16 cellular contexts compared by ENCODE assay signal in the genomic region with DNA sequence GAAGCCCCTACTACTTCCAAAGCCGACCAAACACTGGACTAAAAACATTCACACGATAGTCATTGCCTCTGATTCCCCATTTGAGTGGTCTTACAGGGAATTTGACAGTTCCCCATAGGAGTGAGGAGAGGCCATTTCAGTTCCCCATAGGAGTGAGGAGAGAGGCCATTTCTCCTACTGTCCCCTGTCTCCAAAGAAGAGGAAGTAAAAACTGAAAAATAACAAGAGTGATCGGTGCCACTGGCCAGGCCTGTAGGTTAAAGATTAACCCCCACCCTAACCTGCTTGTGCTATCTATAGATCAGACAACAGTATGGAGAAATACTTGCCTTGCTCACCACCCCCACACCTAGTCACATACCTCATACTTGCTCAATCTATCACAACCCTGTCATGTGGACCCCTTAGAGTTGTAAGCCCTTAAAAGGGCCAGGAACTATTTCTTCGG.
DNase-seq lines count a peak whose midpoint lies in the region; ATAC-seq, FAIRE-seq and TF ChIP-seq lines count a peak whose summit lies in the region.
"Had no signal": no experiment of that assay in that cellular context is flagged by ENCODE, and none has a peak within 500 bp of the region (broad histone marks: within the 10 kb centered on the region; RNA-seq: fewer than 3 reads in every experiment).

No MANE protein-coding gene starts in this region.

- TF ChIP-seq CTCF in 22Rv1 (IDR thresholded peaks at IDR 0.05) (no peak), left lung (IDR thresholded peaks at IDR 0.05) (no peak)
- no peak for TF ChIP-seq CTCF in CD4-positive, alpha-beta T cell (IDR thresholded peaks at IDR 0.05)

- intact Hi-C loops in left lung (cut with DNase I): no loop called here
- intact Hi-C loops in CD4-positive, alpha-beta T cell (cut with DNase I, micrococcal nuclease): no loop called here

- CTCF ChIA-PET in CD4-positive, alpha-beta T cell (lab: Charles Lee): no interaction called here

- H3K4me1 Mint-ChIP-seq in T-helper 2 cell treated with Interferon-gamma antibody and Interleukin-4, amounts not matched to agents 5 μg/mL and 100 μg/mL, for 36 hours (ENCODE audit: low read depth): no peaks in the 10 kb centered on the region
- no peaks in the 10 kb centered on the region for H3K4me1 Mint-ChIP-seq in activated T-cell treated with anti-CD3 and anti-CD28 coated beads, Interleukin-2, amount 50 U/mL, for 24 hours (ENCODE audit: low read depth)
- H3K4me1 Mint-ChIP-seq in CD4-positive, alpha-beta T cell (ENCODE audit: low read depth): no peaks in the 10 kb centered on the region
- H3K4me1 Mint-ChIP-seq: activated T-helper 17 cell treated with anti-CD3 and anti-CD28 coated beads, Interleukin-2, amount 50 U/mL, for 72 hours had no signal

- no peak overlapping the region for H3K4me3 Mint-ChIP-seq in T-helper 2 cell treated with Interferon-gamma antibody and Interleukin-4, amounts not matched to agents 5 μg/mL and 100 μg/mL, for 36 hours
- H3K4me3 Mint-ChIP-seq in activated T-cell treated with anti-CD3 and anti-CD28 coated beads, Interleukin-2, amount 50 U/mL, for 24 hours: no peak overlapping the region
- no peak overlapping the region for H3K4me3 Mint-ChIP-seq in CD4-positive, alpha-beta T cell
- H3K4me3 Mint-ChIP-seq: activated T-helper 17 cell treated with anti-CD3 and anti-CD28 coated beads, Interleukin-2, amount 50 U/mL, for 72 hours had no signal

- no peaks in the 10 kb centered on the region for H3K27me3 Mint-ChIP-seq in T-helper 2 cell treated with Interferon-gamma antibody and Interleukin-4, amounts not matched to agents 5 μg/mL and 100 μg/mL, for 36 hours (ENCODE audit: low read depth)
- peaks cover 8% of the 10 kb centered on the region for H3K27me3 Mint-ChIP-seq in activated T-cell treated with anti-CD3 and anti-CD28 coated beads, Interleukin-2, amount 50 U/mL, for 24 hours
- no peaks in the 10 kb centered on the region for H3K27me3 Mint-ChIP-seq in CD4-positive, alpha-beta T cell
- H3K27me3 Mint-ChIP-seq: activated T-helper 17 cell treated with anti-CD3 and anti-CD28 coated beads, Interleukin-2, amount 50 U/mL, for 72 hours had no signal

- H3K9me3 Mint-ChIP-seq in T-helper 2 cell treated with Interferon-gamma antibody and Interleukin-4, amounts not matched to agents 5 μg/mL and 100 μg/mL, for 36 hours: no peaks in the 10 kb centered on the region
- H3K9me3 Mint-ChIP-seq in activated T-cell treated with anti-CD3 and anti-CD28 coated beads, Interleukin-2, amount 50 U/mL, for 24 hours: no peaks in the 10 kb centered on the region
- no peaks in the 10 kb centered on the region for H3K9me3 Mint-ChIP-seq in CD4-positive, alpha-beta T cell

- H3K27me3 ChIP-seq in left lung: no peaks in the 10 kb centered on the region
- H3K27me3 ChIP-seq in CD4-positive, alpha-beta T cell (ENCODE audit: control insufficient read depth, insufficient read depth, low read length): no peaks in the 10 kb centered on the region

- POLR2A ChIA-PET in CD4-positive, alpha-beta T cell (lab: Charles Lee): no interaction called here

- no peaks in the 10 kb centered on the region for H3K36me3 Mint-ChIP-seq in T-helper 2 cell treated with Interferon-gamma antibody and Interleukin-4, amounts not matched to agents 5 μg/mL and 100 μg/mL, for 36 hours (ENCODE audit: low read depth)
- H3K36me3 Mint-ChIP-seq in activated T-cell treated with anti-CD3 and anti-CD28 coated beads, Interleukin-2, amount 50 U/mL, for 24 hours (ENCODE audit: low read depth): no peaks in the 10 kb centered on the region
- H3K36me3 Mint-ChIP-seq in CD4-positive, alpha-beta T cell (ENCODE audit: low read depth): no peaks in the 10 kb centered on the region

- H3K9me3 ChIP-seq in left lung: no peaks in the 10 kb centered on the region
- no peaks in the 10 kb centered on the region for H3K9me3 ChIP-seq in CD4-positive, alpha-beta T cell (ENCODE audit: control insufficient read depth, low read length)
- H3K9me3 ChIP-seq: A549, lower lobe of right lung had no signal

- DNase-seq in left lung (no peak), HTR-8/SVneo (ENCODE audit: insufficient read length, low spot score) (no peak)
- no peak for DNase-seq in T-helper 2 cell treated with Interferon-gamma antibody and Interleukin-4, amounts not matched to agents 5 μg/mL and 100 μg/mL, for 36 hours (ENCODE audit: low spot score)
- no peak for DNase-seq in activated T-cell treated with anti-CD3 and anti-CD28 coated beads, Interleukin-2, amount 50 U/mL, for 24 hours
- DNase-seq in CD4-positive, alpha-beta T cell: no peak
- DNase-seq: activated CD4-positive, alpha-beta T cell treated with anti-CD3 and anti-CD28 coated beads, Interleukin-2, amount 50 U/mL, for 48 hours; lower lobe of right lung; NCI-H1105 treated with DMSO at 0.1 percent for 48 hours; NCI-H446 treated with DMSO at 0.1 percent for 48 hours had no signal

- no peak overlapping the region for H3K4me3 ChIP-seq in left lung
- H3K4me3 ChIP-seq: A549, lower lobe of right lung had no signal

- ATAC-seq in GM19438 (IDR thresholded peaks at IDR 0.05; ENCODE audit: low read depth, unreplicated experiment) (peak; percentile 66), HG03432 (IDR thresholded peaks at IDR 0.05; ENCODE audit: unreplicated experiment) (peak; percentile 50), left lung (peak; percentile 40)
- no peak for ATAC-seq in CD4-positive, alpha-beta T cell (ENCODE audit: poor library complexity)
- ATAC-seq: A549; activated T-helper 17 cell treated with anti-CD3 and anti-CD28 coated beads, Interleukin-2, amount 50 U/mL, for 72 hours had no signal

- H3K27ac Mint-ChIP-seq in T-helper 2 cell treated with Interferon-gamma antibody and Interleukin-4, amounts not matched to agents 5 μg/mL and 100 μg/mL, for 36 hours: no peak overlapping the region
- no peak overlapping the region for H3K27ac Mint-ChIP-seq in activated T-cell treated with anti-CD3 and anti-CD28 coated beads, Interleukin-2, amount 50 U/mL, for 24 hours
- H3K27ac Mint-ChIP-seq in CD4-positive, alpha-beta T cell: no peak overlapping the region
- H3K27ac Mint-ChIP-seq: activated T-helper 17 cell treated with anti-CD3 and anti-CD28 coated beads, Interleukin-2, amount 50 U/mL, for 72 hours had no signal

- no peak for FAIRE-seq in HTR-8/SVneo (lab: Jason Lieb, UNC)
- FAIRE-seq: A549, astrocyte, RCC 7860 had no signal

- no peaks in the 10 kb centered on the region for H3K4me1 ChIP-seq in left lung
- H3K4me1 ChIP-seq: A549, lower lobe of right lung had no signal

- no peaks in the 10 kb centered on the region for H3K36me3 ChIP-seq in left lung
- H3K36me3 ChIP-seq: lower lobe of right lung had no signal

- H3K27ac ChIP-seq in 22Rv1 (peak overlapping the region; percentile 56), left lung (no peak overlapping the region)
- H3K27ac ChIP-seq in CD4-positive, alpha-beta T cell (ENCODE audit: low read depth, low read length): no peak overlapping the region
- H3K27ac ChIP-seq: A549, lower lobe of right lung had no signal
